In the genomic region with DNA sequence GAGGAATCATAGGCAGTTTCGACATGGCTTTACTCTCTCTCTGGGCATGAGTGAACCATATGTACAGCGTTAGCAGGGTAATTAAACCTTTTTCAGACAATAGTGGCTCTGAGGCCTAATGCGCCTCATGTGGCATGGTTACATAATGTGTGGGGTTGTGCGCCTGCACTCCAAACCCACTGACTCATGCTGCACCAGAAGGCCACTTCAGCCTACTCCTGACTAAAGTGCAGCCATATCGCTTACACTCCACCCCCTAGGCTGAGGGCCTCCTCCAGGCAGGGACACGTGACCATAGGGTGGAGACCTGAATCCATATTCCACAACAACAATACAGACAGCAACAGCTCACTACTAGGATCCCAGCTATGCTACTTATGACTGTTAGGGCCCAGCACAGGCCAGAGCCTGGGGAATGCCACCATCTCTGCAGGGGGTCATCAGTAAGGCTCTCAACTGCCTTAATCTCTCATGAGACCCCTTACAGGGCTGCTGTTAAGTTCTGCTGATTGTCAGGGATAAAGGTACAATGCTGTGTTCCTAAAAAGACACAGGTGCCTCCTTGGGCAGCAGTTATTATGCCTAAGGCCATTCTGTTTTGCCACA, we compare ENCODE assay signal across 1 cellular context.
TF ChIP-seq lines count a peak whose summit lies in the region.

No MANE protein-coding gene starts in this region.

TF ChIP-seq in HepG2, 621 proteins besides CTCF, POLR2A, EP300 and RAD21:
- TF ChIP-seq, protein P1, sequence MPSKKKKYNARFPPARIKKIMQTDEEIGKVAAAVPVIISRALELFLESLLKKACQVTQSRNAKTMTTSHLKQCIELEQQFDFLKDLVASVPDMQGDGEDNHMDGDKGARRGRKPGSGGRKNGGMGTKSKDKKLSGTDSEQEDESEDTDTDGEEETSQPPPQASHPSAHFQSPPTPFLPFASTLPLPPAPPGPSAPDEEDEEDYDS (CRISPR knock-in tag; IDR thresholded peaks at IDR 0.05): no peak
- TF ChIP-seq, protein P2, sequence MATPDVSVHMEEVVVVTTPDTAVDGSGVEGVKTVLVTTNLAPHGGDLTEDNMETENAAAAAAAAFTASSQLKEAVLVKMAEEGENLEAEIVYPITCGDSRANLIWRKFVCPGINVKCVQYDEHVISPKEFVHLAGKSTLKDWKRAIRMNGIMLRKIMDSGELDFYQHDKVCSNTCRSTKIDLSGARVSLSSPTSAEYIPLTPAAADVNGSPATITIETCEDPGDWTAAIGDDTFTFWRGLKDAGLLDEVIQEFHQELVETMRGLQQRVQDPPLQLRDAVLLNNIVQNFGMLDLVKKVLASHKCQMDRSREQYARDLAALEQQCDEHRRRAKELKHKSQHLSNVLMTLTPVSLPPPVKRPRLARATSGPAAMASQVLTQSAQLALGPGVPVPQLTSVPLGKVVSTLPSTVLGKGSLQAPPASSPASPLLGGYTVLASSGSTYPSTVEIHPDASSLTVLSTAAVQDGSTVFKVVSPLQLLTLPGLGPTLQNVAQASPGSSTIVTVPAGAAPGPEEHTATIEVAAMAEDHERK (CRISPR knock-in tag; IDR thresholded peaks at IDR 0.05; ENCODE audit: low read depth): no peak
- TF ChIP-seq EEA1 (CRISPR knock-in tag; IDR thresholded peaks at IDR 0.05; ENCODE audit: borderline replicate concordance) (no peak), FOSL2 (CRISPR knock-in tag; IDR thresholded peaks at IDR 0.05) (peak; percentile 75), NFATC3 (CRISPR knock-in tag; IDR thresholded peaks at IDR 0.05) (no peak), POLR2AphosphoS5 (IDR thresholded peaks at IDR 0.05; ENCODE audit: low read depth, low read length) (no peak), RAD51 (IDR thresholded peaks at IDR 0.05; ENCODE audit: borderline replicate concordance) (peak; percentile 50; the same call in 1 of the 2 replicates), IKZF4 (CRISPR knock-in tag; IDR thresholded peaks at IDR 0.05; ENCODE audit: borderline replicate concordance, low read depth, not compliant biosample characterization) (no peak), NKX3-1 (CRISPR knock-in tag; IDR thresholded peaks at IDR 0.05) (no peak), MTA3 (CRISPR knock-in tag; IDR thresholded peaks at IDR 0.05) (no peak), KLF13 (CRISPR knock-in tag; IDR thresholded peaks at IDR 0.05) (no peak), YEATS2 (CRISPR knock-in tag; IDR thresholded peaks at IDR 0.05; ENCODE audit: borderline replicate concordance) (no peak)
- TF ChIP-seq, protein P3, sequence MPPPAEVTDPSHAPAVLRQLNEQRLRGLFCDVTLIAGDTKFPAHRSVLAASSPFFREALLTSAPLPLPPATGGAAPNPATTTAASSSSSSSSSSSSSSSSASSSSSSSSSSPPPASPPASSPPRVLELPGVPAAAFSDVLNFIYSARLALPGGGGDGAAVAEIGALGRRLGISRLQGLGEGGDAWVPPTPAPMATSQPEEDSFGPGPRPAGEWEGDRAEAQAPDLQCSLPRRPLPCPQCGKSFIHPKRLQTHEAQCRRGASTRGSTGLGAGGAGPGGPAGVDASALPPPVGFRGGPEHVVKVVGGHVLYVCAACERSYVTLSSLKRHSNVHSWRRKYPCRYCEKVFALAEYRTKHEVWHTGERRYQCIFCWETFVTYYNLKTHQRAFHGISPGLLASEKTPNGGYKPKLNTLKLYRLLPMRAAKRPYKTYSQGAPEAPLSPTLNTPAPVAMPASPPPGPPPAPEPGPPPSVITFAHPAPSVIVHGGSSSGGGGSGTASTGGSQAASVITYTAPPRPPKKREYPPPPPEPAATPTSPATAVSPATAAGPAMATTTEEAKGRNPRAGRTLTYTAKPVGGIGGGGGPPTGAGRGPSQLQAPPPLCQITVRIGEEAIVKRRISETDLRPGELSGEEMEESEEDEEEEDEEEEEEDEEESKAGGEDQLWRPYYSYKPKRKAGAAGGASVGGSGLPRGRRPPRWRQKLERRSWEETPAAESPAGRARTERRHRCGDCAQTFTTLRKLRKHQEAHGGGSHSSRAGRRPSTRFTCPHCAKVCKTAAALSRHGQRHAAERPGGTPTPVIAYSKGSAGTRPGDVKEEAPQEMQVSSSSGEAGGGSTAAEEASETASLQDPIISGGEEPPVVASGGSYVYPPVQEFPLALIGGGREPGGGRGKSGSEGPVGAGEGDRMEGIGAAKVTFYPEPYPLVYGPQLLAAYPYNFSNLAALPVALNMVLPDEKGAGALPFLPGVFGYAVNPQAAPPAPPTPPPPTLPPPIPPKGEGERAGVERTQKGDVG (CRISPR knock-in tag; IDR thresholded peaks at IDR 0.05; ENCODE audit: borderline replicate concordance): no peak
- TF ChIP-seq, protein P4, sequence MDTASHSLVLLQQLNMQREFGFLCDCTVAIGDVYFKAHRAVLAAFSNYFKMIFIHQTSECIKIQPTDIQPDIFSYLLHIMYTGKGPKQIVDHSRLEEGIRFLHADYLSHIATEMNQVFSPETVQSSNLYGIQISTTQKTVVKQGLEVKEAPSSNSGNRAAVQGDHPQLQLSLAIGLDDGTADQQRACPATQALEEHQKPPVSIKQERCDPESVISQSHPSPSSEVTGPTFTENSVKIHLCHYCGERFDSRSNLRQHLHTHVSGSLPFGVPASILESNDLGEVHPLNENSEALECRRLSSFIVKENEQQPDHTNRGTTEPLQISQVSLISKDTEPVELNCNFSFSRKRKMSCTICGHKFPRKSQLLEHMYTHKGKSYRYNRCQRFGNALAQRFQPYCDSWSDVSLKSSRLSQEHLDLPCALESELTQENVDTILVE (CRISPR knock-in tag; IDR thresholded peaks at IDR 0.05): no peak
- TF ChIP-seq, protein P5, sequence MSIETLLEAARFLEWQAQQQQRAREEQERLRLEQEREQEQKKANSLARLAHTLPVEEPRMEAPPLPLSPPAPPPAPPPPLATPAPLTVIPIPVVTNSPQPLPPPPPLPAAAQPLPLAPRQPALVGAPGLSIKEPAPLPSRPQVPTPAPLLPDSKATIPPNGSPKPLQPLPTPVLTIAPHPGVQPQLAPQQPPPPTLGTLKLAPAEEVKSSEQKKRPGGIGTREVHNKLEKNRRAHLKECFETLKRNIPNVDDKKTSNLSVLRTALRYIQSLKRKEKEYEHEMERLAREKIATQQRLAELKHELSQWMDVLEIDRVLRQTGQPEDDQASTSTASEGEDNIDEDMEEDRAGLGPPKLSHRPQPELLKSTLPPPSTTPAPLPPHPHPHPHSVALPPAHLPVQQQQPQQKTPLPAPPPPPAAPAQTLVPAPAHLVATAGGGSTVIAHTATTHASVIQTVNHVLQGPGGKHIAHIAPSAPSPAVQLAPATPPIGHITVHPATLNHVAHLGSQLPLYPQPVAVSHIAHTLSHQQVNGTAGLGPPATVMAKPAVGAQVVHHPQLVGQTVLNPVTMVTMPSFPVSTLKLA (IDR thresholded peaks at IDR 0.05): no peak
- TF ChIP-seq, protein P6, sequence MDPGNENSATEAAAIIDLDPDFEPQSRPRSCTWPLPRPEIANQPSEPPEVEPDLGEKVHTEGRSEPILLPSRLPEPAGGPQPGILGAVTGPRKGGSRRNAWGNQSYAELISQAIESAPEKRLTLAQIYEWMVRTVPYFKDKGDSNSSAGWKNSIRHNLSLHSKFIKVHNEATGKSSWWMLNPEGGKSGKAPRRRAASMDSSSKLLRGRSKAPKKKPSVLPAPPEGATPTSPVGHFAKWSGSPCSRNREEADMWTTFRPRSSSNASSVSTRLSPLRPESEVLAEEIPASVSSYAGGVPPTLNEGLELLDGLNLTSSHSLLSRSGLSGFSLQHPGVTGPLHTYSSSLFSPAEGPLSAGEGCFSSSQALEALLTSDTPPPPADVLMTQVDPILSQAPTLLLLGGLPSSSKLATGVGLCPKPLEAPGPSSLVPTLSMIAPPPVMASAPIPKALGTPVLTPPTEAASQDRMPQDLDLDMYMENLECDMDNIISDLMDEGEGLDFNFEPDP (CRISPR knock-in tag; conservative IDR thresholded peaks at IDR 0.05): no peak
- TF ChIP-seq, protein P7, sequence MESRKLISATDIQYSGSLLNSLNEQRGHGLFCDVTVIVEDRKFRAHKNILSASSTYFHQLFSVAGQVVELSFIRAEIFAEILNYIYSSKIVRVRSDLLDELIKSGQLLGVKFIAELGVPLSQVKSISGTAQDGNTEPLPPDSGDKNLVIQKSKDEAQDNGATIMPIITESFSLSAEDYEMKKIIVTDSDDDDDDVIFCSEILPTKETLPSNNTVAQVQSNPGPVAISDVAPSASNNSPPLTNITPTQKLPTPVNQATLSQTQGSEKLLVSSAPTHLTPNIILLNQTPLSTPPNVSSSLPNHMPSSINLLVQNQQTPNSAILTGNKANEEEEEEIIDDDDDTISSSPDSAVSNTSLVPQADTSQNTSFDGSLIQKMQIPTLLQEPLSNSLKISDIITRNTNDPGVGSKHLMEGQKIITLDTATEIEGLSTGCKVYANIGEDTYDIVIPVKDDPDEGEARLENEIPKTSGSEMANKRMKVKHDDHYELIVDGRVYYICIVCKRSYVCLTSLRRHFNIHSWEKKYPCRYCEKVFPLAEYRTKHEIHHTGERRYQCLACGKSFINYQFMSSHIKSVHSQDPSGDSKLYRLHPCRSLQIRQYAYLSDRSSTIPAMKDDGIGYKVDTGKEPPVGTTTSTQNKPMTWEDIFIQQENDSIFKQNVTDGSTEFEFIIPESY (CRISPR knock-in tag; IDR thresholded peaks at IDR 0.05): peak; percentile 43; the same call in 1 of the 2 replicates
- TF ChIP-seq, protein P8, sequence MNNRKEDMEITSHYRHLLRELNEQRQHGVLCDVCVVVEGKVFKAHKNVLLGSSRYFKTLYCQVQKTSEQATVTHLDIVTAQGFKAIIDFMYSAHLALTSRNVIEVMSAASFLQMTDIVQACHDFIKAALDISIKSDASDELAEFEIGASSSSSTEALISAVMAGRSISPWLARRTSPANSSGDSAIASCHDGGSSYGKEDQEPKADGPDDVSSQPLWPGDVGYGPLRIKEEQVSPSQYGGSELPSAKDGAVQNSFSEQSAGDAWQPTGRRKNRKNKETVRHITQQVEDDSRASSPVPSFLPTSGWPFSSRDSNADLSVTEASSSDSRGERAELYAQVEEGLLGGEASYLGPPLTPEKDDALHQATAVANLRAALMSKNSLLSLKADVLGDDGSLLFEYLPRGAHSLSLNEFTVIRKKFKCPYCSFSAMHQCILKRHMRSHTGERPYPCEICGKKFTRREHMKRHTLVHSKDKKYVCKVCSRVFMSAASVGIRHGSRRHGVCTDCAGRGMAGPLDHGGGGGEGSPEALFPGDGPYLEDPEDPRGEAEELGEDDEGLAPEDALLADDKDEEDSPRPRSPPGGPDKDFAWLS (CRISPR knock-in tag; IDR thresholded peaks at IDR 0.05; ENCODE audit: borderline replicate concordance): no peak
- TF ChIP-seq, protein P9, sequence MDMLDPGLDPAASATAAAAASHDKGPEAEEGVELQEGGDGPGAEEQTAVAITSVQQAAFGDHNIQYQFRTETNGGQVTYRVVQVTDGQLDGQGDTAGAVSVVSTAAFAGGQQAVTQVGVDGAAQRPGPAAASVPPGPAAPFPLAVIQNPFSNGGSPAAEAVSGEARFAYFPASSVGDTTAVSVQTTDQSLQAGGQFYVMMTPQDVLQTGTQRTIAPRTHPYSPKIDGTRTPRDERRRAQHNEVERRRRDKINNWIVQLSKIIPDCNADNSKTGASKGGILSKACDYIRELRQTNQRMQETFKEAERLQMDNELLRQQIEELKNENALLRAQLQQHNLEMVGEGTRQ (IDR thresholded peaks at IDR 0.05; ENCODE audit: low read depth, low read length): peak; percentile 53; the same call in 1 of the 2 replicates
- TF ChIP-seq, protein P9 (CRISPR knock-in tag; IDR thresholded peaks at IDR 0.05; ENCODE audit: borderline replicate concordance): peak; percentile 51; the same call in 1 of the 2 replicates
- TF ChIP-seq, protein P10, sequence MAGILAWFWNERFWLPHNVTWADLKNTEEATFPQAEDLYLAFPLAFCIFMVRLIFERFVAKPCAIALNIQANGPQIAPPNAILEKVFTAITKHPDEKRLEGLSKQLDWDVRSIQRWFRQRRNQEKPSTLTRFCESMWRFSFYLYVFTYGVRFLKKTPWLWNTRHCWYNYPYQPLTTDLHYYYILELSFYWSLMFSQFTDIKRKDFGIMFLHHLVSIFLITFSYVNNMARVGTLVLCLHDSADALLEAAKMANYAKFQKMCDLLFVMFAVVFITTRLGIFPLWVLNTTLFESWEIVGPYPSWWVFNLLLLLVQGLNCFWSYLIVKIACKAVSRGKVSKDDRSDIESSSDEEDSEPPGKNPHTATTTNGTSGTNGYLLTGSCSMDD (CRISPR knock-in tag; IDR thresholded peaks at IDR 0.05): no peak
